ENCODE assay signal across 8 cellular contexts in genomic region chr13:33017410-33017929, GRCh38. TPM values are rescaled to one million over a fixed set of nuclear protein-coding genes. Genes with fewer than 3 reads are reported as not detected.
DNase-seq lines count a peak whose midpoint lies in the region; ATAC-seq and TF ChIP-seq lines count a peak whose summit lies in the region.

No MANE protein-coding gene starts in this region.

- intact Hi-C loops in activated B cell treated with CpG ODN at 0.5 μM for 24 hours (cut with micrococcal nuclease): loop anchor here (10.0 kb wide), 1 partner anchor 433 kb away; the partner anchor contains the start of gene PDS5B

- H3K4me1 Mint-ChIP-seq in activated B cell treated with CpG ODN at 0.5 μM for 24 hours (peaks cover 13% of the 10 kb centered on the region), nephron progenitor cell (peaks cover 14% of the 10 kb centered on the region)

- POLR2A ChIA-PET in activated B cell treated with CpG ODN at 0.5 μM for 24 hours (lab: Charles Lee): no interaction called here

- H3K27ac Mint-ChIP-seq in activated B cell treated with CpG ODN at 0.5 μM for 24 hours: no peak overlapping the region
- no peak overlapping the region for H3K27ac Mint-ChIP-seq in nephron progenitor cell

- H3K4me3 Mint-ChIP-seq in activated B cell treated with CpG ODN at 0.5 μM for 24 hours (peak overlapping the region; percentile 30), nephron progenitor cell (peak overlapping the region; percentile 56)

- H3K27me3 Mint-ChIP-seq in activated B cell treated with CpG ODN at 0.5 μM for 24 hours (peaks cover 59% of the 10 kb centered on the region), nephron progenitor cell (ENCODE audit: low read depth, poor library complexity) (peaks cover 96% of the 10 kb centered on the region)

- no peak for TF ChIP-seq CTCF in activated B cell treated with CpG ODN at 0.5 μM for 24 hours (IDR thresholded peaks at IDR 0.05)
- TF ChIP-seq CTCF in foreskin fibroblast (IDR thresholded peaks at IDR 0.05; ENCODE audit: low read depth, low read length): peak; percentile 5
- peak; percentile 40 for TF ChIP-seq CTCF in nephron progenitor cell (IDR thresholded peaks at IDR 0.05)

- DNase-seq in COLO829 (ENCODE audit: low spot score) (peak; percentile 16), activated B cell treated with CpG ODN at 0.5 μM for 24 hours (no peak), foreskin fibroblast (no peak), nephron progenitor cell (peak; percentile 11), AML-193 (lab: John Stamatoyannopoulos, UW) (no peak)

- peak; percentile 70 for ATAC-seq in GM19324 (IDR thresholded peaks at IDR 0.05; ENCODE audit: low FRiP score, unreplicated experiment)
- peak; percentile 80 for ATAC-seq in HG03354 (IDR thresholded peaks at IDR 0.05; ENCODE audit: poor library complexity, severe bottlenecking, unreplicated experiment)
- peak; percentile 28 for ATAC-seq in activated B cell treated with CpG ODN at 0.5 μM for 24 hours (ENCODE audit: low read depth)
- no peak for ATAC-seq in HG02840 (IDR thresholded peaks at IDR 0.05; ENCODE audit: low FRiP score, unreplicated experiment)

- H3K9me3 Mint-ChIP-seq in activated B cell treated with CpG ODN at 0.5 μM for 24 hours (no peaks in the 10 kb centered on the region), nephron progenitor cell (no peaks in the 10 kb centered on the region)

- CTCF ChIA-PET in activated B cell treated with CpG ODN at 0.5 μM for 24 hours (lab: Charles Lee): no interaction called here

- H3K4me3 ChIP-seq in foreskin fibroblast (ENCODE audit: low read depth in 1 of 2, low read length in 2 of 2): no peak overlapping the region

- H3K36me3 Mint-ChIP-seq in activated B cell treated with CpG ODN at 0.5 μM for 24 hours (ENCODE audit: low read depth) (no peaks in the 10 kb centered on the region), nephron progenitor cell (ENCODE audit: low read depth) (no peaks in the 10 kb centered on the region)

RNA-seq across cellular contexts. Expression of gene KL, which starts 1.2 kb away (rescaled TPM):
- total RNA-seq in activated B cell treated with CpG ODN at 0.5 μM for 24 hours: 0.07 TPM in 1 of 2 replicates, not detected in the other

Comparison
In these comparisons a context has a peak if more than half of its experiments do, and no peak if none do; other contexts are left out.
1. DNase-seq: peak in COLO829 (single experiment) and nephron progenitor cell (single experiment); none in activated B cell treated with CpG ODN at 0.5 μM for 24 hours (single experiment), foreskin fibroblast (0 of 2) and AML-193 (0 of 2).